ENCODE assay signal across 8 cellular contexts in genomic region chr20:47358052-47358671, GRCh38. TPM values are rescaled to one million over a fixed set of nuclear protein-coding genes. Genes with fewer than 3 reads are reported as not detected.
A peak's percentile ranks its signal among the peaks of the same experiment; 100 is the strongest.
DNase-seq lines count a peak whose midpoint lies in the region; ATAC-seq lines count a peak whose summit lies in the region.

No MANE protein-coding gene starts in this region.

- no peaks in the 10 kb centered on the region for H3K27me3 ChIP-seq in HAP-1 (ENCODE audit: low read depth)
- H3K27me3 ChIP-seq in skeletal muscle tissue (ENCODE audit: control insufficient read depth in 3 of 3, insufficient read depth in 3 of 3, low read length in 3 of 3): no peaks in the 10 kb centered on the region

- DNase-seq in HAP-1 (ENCODE audit: low spot score in 2 of 2): no peak
- peak; percentile 60 for DNase-seq in SW480 (ENCODE audit: low spot score)
- DNase-seq in globus pallidus (ENCODE audit: low spot score): peak; percentile 56
- no peak for DNase-seq in NCI-H2081 treated with DMSO at 0.1 percent for 48 hours (lab: John Stamatoyannopoulos, UW)
- no peak for DNase-seq in EL
- no peak for DNase-seq in HK-2 (ENCODE audit: unreplicated experiment)

- no peak for ATAC-seq in GM19467 (IDR thresholded peaks at IDR 0.05; ENCODE audit: unreplicated experiment)

- H3K9me3 ChIP-seq in HAP-1: no peaks in the 10 kb centered on the region
- H3K9me3 ChIP-seq in skeletal muscle tissue (ENCODE audit: control insufficient read depth in 3 of 3, low read length in 3 of 3): no peaks in the 10 kb centered on the region

- H3K4me1 ChIP-seq in HAP-1 (peaks cover 75% of the 10 kb centered on the region), skeletal muscle tissue (ENCODE audit: control insufficient read depth in 3 of 3, insufficient read depth in 3 of 3, low read length in 3 of 3) (peaks cover 77 to 86% (median 83%) of the 10 kb centered on the region in 3 donors)

- peak overlapping the region; percentile 73 to 89 (median 77) for H3K9ac ChIP-seq in skeletal muscle tissue (ENCODE audit: low read depth in 1 of 3, low read length in 3 of 3)

- H3K27ac ChIP-seq in skeletal muscle tissue (ENCODE audit: low read depth, low read length): peak overlapping the region; percentile 96

- in situ Hi-C loops in HAP-1 (cut with MboI; ENCODE audit: low sequenced_read_pairs): no loop called here

- peak overlapping the region; percentile 12 for H3K4me3 ChIP-seq in HAP-1
- peak overlapping the region; percentile 55 to 66 (median 55) for H3K4me3 ChIP-seq in skeletal muscle tissue (ENCODE audit: low read length in 3 of 3)

- H3K36me3 ChIP-seq in HAP-1 (replicated peaks): no peaks in the 10 kb centered on the region
- H3K36me3 ChIP-seq in skeletal muscle tissue (ENCODE audit: control insufficient read depth in 3 of 3, insufficient read depth in 3 of 3, low read length in 3 of 3): no peaks in the 10 kb centered on the region

RNA-seq across cellular contexts. Expression of gene ZMYND8, which starts 1.7 kb away (rescaled TPM):
- total RNA-seq in skeletal muscle tissue: 13.6 TPM

Comparison
In these comparisons a context has a peak if more than half of its experiments do, and no peak if none do; other contexts are left out.
1. DNase-seq: peak in SW480 (single experiment) and globus pallidus (single experiment); none in HAP-1 (0 of 2), NCI-H2081 treated with DMSO at 0.1 percent for 48 hours (single experiment), EL (single experiment) and HK-2 (single experiment).